ENCODE assay signal across 1 cellular context in the genomic region with DNA sequence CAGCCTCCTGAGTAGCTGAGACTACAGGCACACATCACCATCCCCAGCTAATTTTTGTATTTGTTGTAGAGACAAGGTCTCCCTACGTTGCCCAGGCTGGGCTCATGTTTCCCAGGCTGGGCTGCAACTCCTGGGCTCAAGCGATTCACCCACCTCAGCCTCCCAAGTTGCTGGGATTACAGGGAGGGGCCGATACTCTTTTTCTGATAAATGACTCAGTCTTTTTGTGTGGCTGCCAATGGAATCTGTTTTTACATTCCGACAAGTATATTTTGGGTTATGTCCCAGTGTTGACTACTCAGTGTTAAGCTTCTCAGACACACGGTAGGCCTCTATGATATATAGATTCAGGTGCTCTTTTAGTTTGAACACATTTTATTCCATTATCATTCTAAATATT.
TF ChIP-seq lines count a peak whose summit lies in the region.

No MANE protein-coding gene starts in this region.

TF ChIP-seq in K562, 482 proteins besides CTCF, POLR2A, EP300 and RAD21:
- TF ChIP-seq ARID1B (IDR thresholded peaks at IDR 0.05): 0 out of 2 replicates have a peak, but pooled peaks have one; percentile 26
- TF ChIP-seq SNRNP70 (optimal IDR thresholded peaks at IDR 0.05; ENCODE audit: low read depth, low read length): no peak
- TF ChIP-seq, protein P1, sequence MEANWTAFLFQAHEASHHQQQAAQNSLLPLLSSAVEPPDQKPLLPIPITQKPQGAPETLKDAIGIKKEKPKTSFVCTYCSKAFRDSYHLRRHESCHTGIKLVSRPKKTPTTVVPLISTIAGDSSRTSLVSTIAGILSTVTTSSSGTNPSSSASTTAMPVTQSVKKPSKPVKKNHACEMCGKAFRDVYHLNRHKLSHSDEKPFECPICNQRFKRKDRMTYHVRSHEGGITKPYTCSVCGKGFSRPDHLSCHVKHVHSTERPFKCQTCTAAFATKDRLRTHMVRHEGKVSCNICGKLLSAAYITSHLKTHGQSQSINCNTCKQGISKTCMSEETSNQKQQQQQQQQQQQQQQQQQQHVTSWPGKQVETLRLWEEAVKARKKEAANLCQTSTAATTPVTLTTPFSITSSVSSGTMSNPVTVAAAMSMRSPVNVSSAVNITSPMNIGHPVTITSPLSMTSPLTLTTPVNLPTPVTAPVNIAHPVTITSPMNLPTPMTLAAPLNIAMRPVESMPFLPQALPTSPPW (CRISPR knock-in tag; IDR thresholded peaks at IDR 0.05): peak; percentile 21; the same call in 1 of the 2 replicates
- TF ChIP-seq MAFK (IDR thresholded peaks at IDR 0.05; ENCODE audit: low read length): peak; percentile 18; the same call in 1 of the 2 replicates
- TF ChIP-seq ZNF408 (CRISPR knock-in tag; IDR thresholded peaks at IDR 0.05; ENCODE audit: low read depth): no peak
- TF ChIP-seq MAFG (tag; conservative IDR thresholded peaks at IDR 0.05): peak; percentile 63
- TF ChIP-seq ZKSCAN3 (CRISPR knock-in tag; IDR thresholded peaks at IDR 0.05): no peak
- TF ChIP-seq, protein P2, sequence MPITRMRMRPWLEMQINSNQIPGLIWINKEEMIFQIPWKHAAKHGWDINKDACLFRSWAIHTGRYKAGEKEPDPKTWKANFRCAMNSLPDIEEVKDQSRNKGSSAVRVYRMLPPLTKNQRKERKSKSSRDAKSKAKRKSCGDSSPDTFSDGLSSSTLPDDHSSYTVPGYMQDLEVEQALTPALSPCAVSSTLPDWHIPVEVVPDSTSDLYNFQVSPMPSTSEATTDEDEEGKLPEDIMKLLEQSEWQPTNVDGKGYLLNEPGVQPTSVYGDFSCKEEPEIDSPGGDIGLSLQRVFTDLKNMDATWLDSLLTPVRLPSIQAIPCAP (CRISPR knock-in tag; IDR thresholded peaks at IDR 0.05; ENCODE audit: borderline replicate concordance): no peak
- no peak for TF ChIP-seq CBFB (CRISPR knock-in tag; IDR thresholded peaks at IDR 0.05)
- TF ChIP-seq NFE2 (IDR thresholded peaks at IDR 0.05; ENCODE audit: low read depth): peak; percentile 92
- TF ChIP-seq POLR2AphosphoS2 (IDR thresholded peaks at IDR 0.05; ENCODE audit: low read length): no peak
- TF ChIP-seq, protein P3, sequence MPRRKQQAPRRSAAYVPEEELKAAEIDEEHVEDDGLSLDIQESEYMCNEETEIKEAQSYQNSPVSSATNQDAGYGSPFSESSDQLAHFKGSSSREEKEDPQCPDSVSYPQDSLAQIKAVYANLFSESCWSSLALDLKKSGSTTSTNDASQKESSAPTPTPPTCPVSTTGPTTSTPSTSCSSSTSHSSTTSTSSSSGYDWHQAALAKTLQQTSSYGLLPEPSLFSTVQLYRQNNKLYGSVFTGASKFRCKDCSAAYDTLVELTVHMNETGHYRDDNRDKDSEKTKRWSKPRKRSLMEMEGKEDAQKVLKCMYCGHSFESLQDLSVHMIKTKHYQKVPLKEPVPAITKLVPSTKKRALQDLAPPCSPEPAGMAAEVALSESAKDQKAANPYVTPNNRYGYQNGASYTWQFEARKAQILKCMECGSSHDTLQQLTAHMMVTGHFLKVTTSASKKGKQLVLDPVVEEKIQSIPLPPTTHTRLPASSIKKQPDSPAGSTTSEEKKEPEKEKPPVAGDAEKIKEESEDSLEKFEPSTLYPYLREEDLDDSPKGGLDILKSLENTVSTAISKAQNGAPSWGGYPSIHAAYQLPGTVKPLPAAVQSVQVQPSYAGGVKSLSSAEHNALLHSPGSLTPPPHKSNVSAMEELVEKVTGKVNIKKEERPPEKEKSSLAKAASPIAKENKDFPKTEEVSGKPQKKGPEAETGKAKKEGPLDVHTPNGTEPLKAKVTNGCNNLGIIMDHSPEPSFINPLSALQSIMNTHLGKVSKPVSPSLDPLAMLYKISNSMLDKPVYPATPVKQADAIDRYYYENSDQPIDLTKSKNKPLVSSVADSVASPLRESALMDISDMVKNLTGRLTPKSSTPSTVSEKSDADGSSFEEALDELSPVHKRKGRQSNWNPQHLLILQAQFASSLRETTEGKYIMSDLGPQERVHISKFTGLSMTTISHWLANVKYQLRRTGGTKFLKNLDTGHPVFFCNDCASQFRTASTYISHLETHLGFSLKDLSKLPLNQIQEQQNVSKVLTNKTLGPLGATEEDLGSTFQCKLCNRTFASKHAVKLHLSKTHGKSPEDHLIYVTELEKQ (CRISPR knock-in tag; IDR thresholded peaks at IDR 0.05): no peak
- no peak for TF ChIP-seq ZNF79 (CRISPR knock-in tag; IDR thresholded peaks at IDR 0.05; ENCODE audit: low read depth)
- no peak for TF ChIP-seq CREB1 (IDR thresholded peaks at IDR 0.05)
- TF ChIP-seq CREB1 (CRISPR knock-in tag; IDR thresholded peaks at IDR 0.05): no peak
- TF ChIP-seq, protein P4, sequence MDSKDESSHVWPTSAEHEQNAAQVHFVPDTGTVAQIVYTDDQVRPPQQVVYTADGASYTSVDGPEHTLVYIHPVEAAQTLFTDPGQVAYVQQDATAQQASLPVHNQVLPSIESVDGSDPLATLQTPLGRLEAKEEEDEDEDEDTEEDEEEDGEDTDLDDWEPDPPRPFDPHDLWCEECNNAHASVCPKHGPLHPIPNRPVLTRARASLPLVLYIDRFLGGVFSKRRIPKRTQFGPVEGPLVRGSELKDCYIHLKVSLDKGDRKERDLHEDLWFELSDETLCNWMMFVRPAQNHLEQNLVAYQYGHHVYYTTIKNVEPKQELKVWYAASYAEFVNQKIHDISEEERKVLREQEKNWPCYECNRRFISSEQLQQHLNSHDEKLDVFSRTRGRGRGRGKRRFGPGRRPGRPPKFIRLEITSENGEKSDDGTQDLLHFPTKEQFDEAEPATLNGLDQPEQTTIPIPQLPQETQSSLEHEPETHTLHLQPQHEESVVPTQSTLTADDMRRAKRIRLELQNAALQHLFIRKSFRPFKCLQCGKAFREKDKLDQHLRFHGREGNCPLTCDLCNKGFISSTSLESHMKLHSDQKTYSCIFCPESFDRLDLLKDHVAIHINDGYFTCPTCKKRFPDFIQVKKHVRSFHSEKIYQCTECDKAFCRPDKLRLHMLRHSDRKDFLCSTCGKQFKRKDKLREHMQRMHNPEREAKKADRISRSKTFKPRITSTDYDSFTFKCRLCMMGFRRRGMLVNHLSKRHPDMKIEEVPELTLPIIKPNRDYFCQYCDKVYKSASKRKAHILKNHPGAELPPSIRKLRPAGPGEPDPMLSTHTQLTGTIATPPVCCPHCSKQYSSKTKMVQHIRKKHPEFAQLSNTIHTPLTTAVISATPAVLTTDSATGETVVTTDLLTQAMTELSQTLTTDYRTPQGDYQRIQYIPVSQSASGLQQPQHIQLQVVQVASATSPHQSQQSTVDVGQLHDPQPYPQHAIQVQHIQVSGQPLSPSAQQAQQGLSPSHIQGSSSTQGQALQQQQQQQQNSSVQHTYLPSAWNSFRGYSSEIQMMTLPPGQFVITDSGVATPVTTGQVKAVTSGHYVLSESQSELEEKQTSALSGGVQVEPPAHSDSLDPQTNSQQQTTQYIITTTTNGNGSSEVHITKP (IDR thresholded peaks at IDR 0.05; ENCODE audit: partially characterized antibody): peak; percentile 26
- TF ChIP-seq MAFF (IDR thresholded peaks at IDR 0.05; ENCODE audit: low read length): peak; percentile 62
- TF ChIP-seq GTF2A2 (tag; IDR thresholded peaks at IDR 0.05): no peak
- TF ChIP-seq JUN (IDR thresholded peaks at IDR 0.05; ENCODE audit: borderline replicate concordance, low read depth, low read length): no peak
- no peak for TF ChIP-seq JUN (CRISPR knock-in tag; IDR thresholded peaks at IDR 0.05; ENCODE audit: borderline replicate concordance)
- 0 out of 2 replicates have a peak, but pooled peaks have one; percentile 3 for TF ChIP-seq ZNF316 (IDR thresholded peaks at IDR 0.05)
- peak; percentile 30; the same call in 1 of the 2 replicates for TF ChIP-seq DPF2 (IDR thresholded peaks at IDR 0.05)
- TF ChIP-seq, protein P5, sequence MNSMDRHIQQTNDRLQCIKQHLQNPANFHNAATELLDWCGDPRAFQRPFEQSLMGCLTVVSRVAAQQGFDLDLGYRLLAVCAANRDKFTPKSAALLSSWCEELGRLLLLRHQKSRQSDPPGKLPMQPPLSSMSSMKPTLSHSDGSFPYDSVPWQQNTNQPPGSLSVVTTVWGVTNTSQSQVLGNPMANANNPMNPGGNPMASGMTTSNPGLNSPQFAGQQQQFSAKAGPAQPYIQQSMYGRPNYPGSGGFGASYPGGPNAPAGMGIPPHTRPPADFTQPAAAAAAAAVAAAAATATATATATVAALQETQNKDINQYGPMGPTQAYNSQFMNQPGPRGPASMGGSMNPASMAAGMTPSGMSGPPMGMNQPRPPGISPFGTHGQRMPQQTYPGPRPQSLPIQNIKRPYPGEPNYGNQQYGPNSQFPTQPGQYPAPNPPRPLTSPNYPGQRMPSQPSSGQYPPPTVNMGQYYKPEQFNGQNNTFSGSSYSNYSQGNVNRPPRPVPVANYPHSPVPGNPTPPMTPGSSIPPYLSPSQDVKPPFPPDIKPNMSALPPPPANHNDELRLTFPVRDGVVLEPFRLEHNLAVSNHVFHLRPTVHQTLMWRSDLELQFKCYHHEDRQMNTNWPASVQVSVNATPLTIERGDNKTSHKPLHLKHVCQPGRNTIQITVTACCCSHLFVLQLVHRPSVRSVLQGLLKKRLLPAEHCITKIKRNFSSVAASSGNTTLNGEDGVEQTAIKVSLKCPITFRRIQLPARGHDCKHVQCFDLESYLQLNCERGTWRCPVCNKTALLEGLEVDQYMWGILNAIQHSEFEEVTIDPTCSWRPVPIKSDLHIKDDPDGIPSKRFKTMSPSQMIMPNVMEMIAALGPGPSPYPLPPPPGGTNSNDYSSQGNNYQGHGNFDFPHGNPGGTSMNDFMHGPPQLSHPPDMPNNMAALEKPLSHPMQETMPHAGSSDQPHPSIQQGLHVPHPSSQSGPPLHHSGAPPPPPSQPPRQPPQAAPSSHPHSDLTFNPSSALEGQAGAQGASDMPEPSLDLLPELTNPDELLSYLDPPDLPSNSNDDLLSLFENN (IDR thresholded peaks at IDR 0.05; ENCODE audit: low read depth in 2 of 2, low read length in 2 of 2): no peak
- no peak for TF ChIP-seq JUNB (CRISPR knock-in tag; conservative IDR thresholded peaks at IDR 0.05)
- TF ChIP-seq CREBBP (IDR thresholded peaks at IDR 0.05; ENCODE audit: low read depth, low read length): no peak
- no peak for TF ChIP-seq HDAC1 (IDR thresholded peaks at IDR 0.05)
- TF ChIP-seq FOXP1 (CRISPR knock-in tag; IDR thresholded peaks at IDR 0.05): no peak
- TF ChIP-seq C11orf30 (IDR thresholded peaks at IDR 0.05; ENCODE audit: low read depth): 0 out of 2 replicates have a peak, but pooled peaks have one; percentile 42
